Comparison of ENCODE assay signal across 22 cellular contexts in genomic region chr22:35104491-35104890, GRCh38. TPM values are rescaled to one million over a fixed set of nuclear protein-coding genes. Genes with fewer than 3 reads are reported as not detected.
"Had no signal": no experiment of that assay in that cellular context is flagged by ENCODE, and none has a peak within 500 bp of the region (broad histone marks: within the 10 kb centered on the region; RNA-seq: fewer than 3 reads in every experiment).

No MANE protein-coding gene starts in this region.

- H3K4me1 Mint-ChIP-seq: natural killer cell; neural progenitor cell; stimulated activated effector memory CD8-positive, alpha-beta T cell treated with anti-CD3 and anti-CD28 coated beads, Interleukin-12 subunit alpha, Interleukin-12 subunit beta, amount 100 ng/mL, for 72 hours had no signal

- H3K4me1 ChIP-seq: heart left ventricle, neural progenitor cell, suprapubic skin, thyroid gland, uterus had no signal

- FAIRE-seq: endothelial cell of umbilical vein, islet of Langerhans had no signal

- H3K9me3 Mint-ChIP-seq: effector memory CD8-positive, alpha-beta T cell; natural killer cell; stimulated activated effector memory CD8-positive, alpha-beta T cell treated with anti-CD3 and anti-CD28 coated beads, Interleukin-12 subunit alpha, Interleukin-12 subunit beta, amount 100 ng/mL, for 72 hours; type B pancreatic cell had no signal

- H2AFZ ChIP-seq: neural progenitor cell had no signal

- ATAC-seq: effector memory CD8-positive, alpha-beta T cell; foreskin keratinocyte; heart left ventricle; left lobe of liver; natural killer cell; right cardiac atrium; stimulated activated effector memory CD8-positive, alpha-beta T cell treated with anti-CD3 and anti-CD28 coated beads, Interleukin-12 subunit alpha, Interleukin-12 subunit beta, amount 100 ng/mL, for 72 hours; stimulated activated naive CD8-positive, alpha-beta T cell treated with anti-CD3 and anti-CD28 coated beads, Interleukin-15, Interleukin-2, amounts not matched to agents 100 U/mL and 50 U/mL, for 24 hours had no signal

- H3K36me3 Mint-ChIP-seq: natural killer cell; neural progenitor cell; stimulated activated effector memory CD8-positive, alpha-beta T cell treated with anti-CD3 and anti-CD28 coated beads, Interleukin-12 subunit alpha, Interleukin-12 subunit beta, amount 100 ng/mL, for 72 hours; type B pancreatic cell had no signal

- H3K27ac Mint-ChIP-seq: effector memory CD8-positive, alpha-beta T cell; natural killer cell; neural progenitor cell; stimulated activated effector memory CD8-positive, alpha-beta T cell treated with anti-CD3 and anti-CD28 coated beads, Interleukin-12 subunit alpha, Interleukin-12 subunit beta, amount 100 ng/mL, for 72 hours; type B pancreatic cell had no signal

- H3K4me2 ChIP-seq: neural progenitor cell had no signal

- H3K9ac ChIP-seq: neural progenitor cell had no signal

- H3K27ac ChIP-seq: foreskin keratinocyte, heart left ventricle, neural progenitor cell, ovary, suprapubic skin, thyroid gland, uterus had no signal

- H3K27me3 ChIP-seq: foreskin keratinocyte, neural progenitor cell, ovary, suprapubic skin, thyroid gland, uterus had no signal

- DNase-seq: effector memory CD8-positive, alpha-beta T cell; erythroblast; foreskin keratinocyte; heart left ventricle; hippocampal formation; mammary epithelial cell; natural killer cell; nucleus accumbens; ovary; right cardiac atrium; stimulated activated CD4-positive, alpha-beta T cell treated with anti-CD3 and anti-CD28 coated beads, Interleukin-4, amount 100 ng/mL, for 1 hour; stimulated activated CD8-positive, alpha-beta memory T cell treated with anti-CD3 and anti-CD28 coated beads, Interleukin-4, amount 100 ng/mL, for 48 hours; stimulated activated naive CD8-positive, alpha-beta T cell treated with anti-CD3 and anti-CD28 coated beads, Interleukin-15, Interleukin-2, amounts not matched to agents 100 U/mL and 50 U/mL, for 24 hours; thyroid gland; uterus had no signal

- H3K4me3 Mint-ChIP-seq: effector memory CD8-positive, alpha-beta T cell; natural killer cell; neural progenitor cell; stimulated activated effector memory CD8-positive, alpha-beta T cell treated with anti-CD3 and anti-CD28 coated beads, Interleukin-12 subunit alpha, Interleukin-12 subunit beta, amount 100 ng/mL, for 72 hours; type B pancreatic cell had no signal

- H3K9me3 ChIP-seq: ovary, suprapubic skin, thyroid gland, uterus had no signal

- H3K36me3 ChIP-seq: heart left ventricle, neural progenitor cell, ovary, suprapubic skin, thyroid gland, uterus had no signal

- H3K4me3 ChIP-seq: heart left ventricle, neural progenitor cell, ovary, suprapubic skin, thyroid gland, uterus had no signal

RNA-seq across cellular contexts. Expression of gene ISX, which starts 38.5 kb away (rescaled TPM):
- polyA plus RNA-seq: endothelial cell of umbilical vein, foreskin keratinocyte, heart left ventricle, mammary epithelial cell, ovary, right cardiac atrium had no signal
